19 cellular contexts compared by ENCODE assay signal in genomic region chr12:104697186-104697585, GRCh38.
A peak's percentile ranks its signal among the peaks of the same experiment; 100 is the strongest.
DNase-seq lines count a peak whose midpoint lies in the region; ATAC-seq and TF ChIP-seq lines count a peak whose summit lies in the region.
"Had no signal": no experiment of that assay in that cellular context is flagged by ENCODE, and none has a peak within 500 bp of the region (broad histone marks: within the 10 kb centered on the region; RNA-seq: fewer than 3 reads in every experiment).

No MANE protein-coding gene starts in this region.

- CTCF ChIA-PET in activated CD4-positive, alpha-beta memory T cell treated with anti-CD3 and anti-CD28 coated beads for 36 hours (lab: Charles Lee), result no interaction called here
- CTCF ChIA-PET in activated CD4-positive, alpha-beta memory T cell treated with anti-CD3 and anti-CD28 coated beads, Interleukin-2, amount 10 ng/mL, durations not matched to agents 7 days and 5 days (lab: Charles Lee), result no interaction called here

- POLR2A ChIA-PET in activated CD4-positive, alpha-beta memory T cell treated with anti-CD3 and anti-CD28 coated beads for 36 hours (lab: Charles Lee), result no interaction called here
- POLR2A ChIA-PET in activated CD4-positive, alpha-beta memory T cell treated with anti-CD3 and anti-CD28 coated beads, Interleukin-2, amount 10 ng/mL, durations not matched to agents 7 days and 5 days (lab: Charles Lee), result no interaction called here

- TF ChIP-seq POLR2A in esophagus muscularis mucosa (IDR thresholded peaks at IDR 0.05; ENCODE audit: low read depth) (no peak), ovary (IDR thresholded peaks at IDR 0.05) (no peak)

- no peaks in the 10 kb centered on the region for H3K27me3 Mint-ChIP-seq in activated CD4-positive, alpha-beta memory T cell treated with anti-CD3 and anti-CD28 coated beads for 36 hours
- no peaks in the 10 kb centered on the region for H3K27me3 Mint-ChIP-seq in activated CD4-positive, alpha-beta memory T cell treated with anti-CD3 and anti-CD28 coated beads, Interleukin-2, amount 10 ng/mL, durations not matched to agents 7 days and 5 days
- no peaks in the 10 kb centered on the region for H3K27me3 Mint-ChIP-seq in IgD-negative memory B cell
- H3K27me3 Mint-ChIP-seq in stimulated activated naive B cell treated with anti-CD40 and anti-IgM and Interleukin-4, amounts not matched to agents 10 μg/mL and 1 μg/mL and 100 μg/mL, for 72 hours, result no peaks in the 10 kb centered on the region
- H3K27me3 Mint-ChIP-seq: CD4-positive, CD25-positive, alpha-beta regulatory T cell had no signal

- no peak for TF ChIP-seq CTCF in fibroblast of mammary gland (conservative IDR thresholded peaks at IDR 0.05; ENCODE audit: control insufficient read depth, insufficient read depth, low read depth, low read length)
- TF ChIP-seq CTCF in esophagus muscularis mucosa (IDR thresholded peaks at IDR 0.05), result no peak
- TF ChIP-seq CTCF in ovary (IDR thresholded peaks at IDR 0.05), result no peak

- H3K4me1 ChIP-seq in esophagus muscularis mucosa (peaks cover 3 to 16% (median 11%) of the 10 kb centered on the region in 4 donors), ovary (ENCODE audit: insufficient read depth) (no peaks in the 10 kb centered on the region)
- H3K4me1 ChIP-seq: BE2C had no signal

- H3K4me3 Mint-ChIP-seq in activated CD4-positive, alpha-beta memory T cell treated with anti-CD3 and anti-CD28 coated beads for 36 hours, result no peak overlapping the region
- H3K4me3 Mint-ChIP-seq in activated CD4-positive, alpha-beta memory T cell treated with anti-CD3 and anti-CD28 coated beads, Interleukin-2, amount 10 ng/mL, durations not matched to agents 7 days and 5 days, result no peak overlapping the region
- no peak overlapping the region for H3K4me3 Mint-ChIP-seq in IgD-negative memory B cell
- H3K4me3 Mint-ChIP-seq in stimulated activated naive B cell treated with anti-CD40 and anti-IgM and Interleukin-4, amounts not matched to agents 10 μg/mL and 1 μg/mL and 100 μg/mL, for 72 hours, result no peak overlapping the region

- WGBS in esophagus muscularis mucosa, result 92% methylated on average over 7 of the region's 7 CpGs
- 92 to 94% (median 92%) methylated on average over 7 of the region's 7 CpGs for WGBS in ovary, 3 donors

- no peak overlapping the region for H3K4me3 ChIP-seq in fibroblast of mammary gland (ENCODE audit: control insufficient read depth, low read depth, low read length)
- H3K4me3 ChIP-seq in esophagus muscularis mucosa, result no peak overlapping the region
- H3K4me3 ChIP-seq in ovary, result no peak overlapping the region
- H3K4me3 ChIP-seq: GM12878 had no signal

- ATAC-seq in stimulated activated naive B cell treated with anti-CD40 and anti-IgM and Interleukin-4, amounts not matched to agents 10 μg/mL and 1 μg/mL and 100 μg/mL, for 72 hours (replicated peaks), result no peak
- ATAC-seq: GM12878, HCT116, Right ventricle myocardium inferior had no signal

- peak overlapping the region; percentile 61 for H3K27ac Mint-ChIP-seq in activated CD4-positive, alpha-beta memory T cell treated with anti-CD3 and anti-CD28 coated beads for 36 hours
- H3K27ac Mint-ChIP-seq in activated CD4-positive, alpha-beta memory T cell treated with anti-CD3 and anti-CD28 coated beads, Interleukin-2, amount 10 ng/mL, durations not matched to agents 7 days and 5 days, result no peak overlapping the region
- peak overlapping the region in 2 of 3 donors; percentile 4 to 73 for H3K27ac Mint-ChIP-seq in IgD-negative memory B cell
- peak overlapping the region; percentile 59 for H3K27ac Mint-ChIP-seq in stimulated activated naive B cell treated with anti-CD40 and anti-IgM and Interleukin-4, amounts not matched to agents 10 μg/mL and 1 μg/mL and 100 μg/mL, for 72 hours

- peaks cover 10% of the 10 kb centered on the region for H3K36me3 Mint-ChIP-seq in activated CD4-positive, alpha-beta memory T cell treated with anti-CD3 and anti-CD28 coated beads for 36 hours
- peaks cover 55% of the 10 kb centered on the region for H3K36me3 Mint-ChIP-seq in activated CD4-positive, alpha-beta memory T cell treated with anti-CD3 and anti-CD28 coated beads, Interleukin-2, amount 10 ng/mL, durations not matched to agents 7 days and 5 days (ENCODE audit: low read depth)
- peaks cover 6% of the 10 kb centered on the region for H3K36me3 Mint-ChIP-seq in IgD-negative memory B cell
- H3K36me3 Mint-ChIP-seq in stimulated activated naive B cell treated with anti-CD40 and anti-IgM and Interleukin-4, amounts not matched to agents 10 μg/mL and 1 μg/mL and 100 μg/mL, for 72 hours, result peaks cover 34 to 35% of the 10 kb centered on the region in 2 donors

- H3K9me3 ChIP-seq in esophagus muscularis mucosa, result no peaks in the 10 kb centered on the region
- H3K9me3 ChIP-seq in ovary, result no peaks in the 10 kb centered on the region
- H3K9me3 ChIP-seq: BE2C had no signal

- TF ChIP-seq EP300 in esophagus muscularis mucosa (IDR thresholded peaks at IDR 0.05) (no peak), ovary (IDR thresholded peaks at IDR 0.05) (no peak)

- H3K27ac ChIP-seq in esophagus muscularis mucosa (replicated peaks in 1 of 4) (no peak overlapping the region), ovary (no peak overlapping the region)

- no peaks in the 10 kb centered on the region for H3K36me3 ChIP-seq in esophagus muscularis mucosa
- no peaks in the 10 kb centered on the region for H3K36me3 ChIP-seq in ovary
- H3K36me3 ChIP-seq: BE2C had no signal

- intact Hi-C loops in activated CD4-positive, alpha-beta memory T cell treated with anti-CD3 and anti-CD28 coated beads for 36 hours (cut with micrococcal nuclease), result loop anchor here (5.0 to 10.0 kb wide), 2 partner anchors 260 to 772 kb away; partner anchors contain the start of gene SLC41A2
- intact Hi-C loops in esophagus muscularis mucosa (cut with DNase I) (no loop called here), ovary (cut with DNase I) (no loop called here)

- H3K4me1 Mint-ChIP-seq in activated CD4-positive, alpha-beta memory T cell treated with anti-CD3 and anti-CD28 coated beads for 36 hours (ENCODE audit: low read depth), result peaks cover 69% of the 10 kb centered on the region
- peaks cover 64% of the 10 kb centered on the region for H3K4me1 Mint-ChIP-seq in activated CD4-positive, alpha-beta memory T cell treated with anti-CD3 and anti-CD28 coated beads, Interleukin-2, amount 10 ng/mL, durations not matched to agents 7 days and 5 days
- peaks cover 33 to 48% (median 41%) of the 10 kb centered on the region in 3 donors for H3K4me1 Mint-ChIP-seq in IgD-negative memory B cell
- peaks cover 48 to 79% of the 10 kb centered on the region in 2 donors for H3K4me1 Mint-ChIP-seq in stimulated activated naive B cell treated with anti-CD40 and anti-IgM and Interleukin-4, amounts not matched to agents 10 μg/mL and 1 μg/mL and 100 μg/mL, for 72 hours

- H3K27me3 ChIP-seq in esophagus muscularis mucosa, result no peaks in the 10 kb centered on the region
- H3K27me3 ChIP-seq in ovary, result no peaks in the 10 kb centered on the region
- H3K27me3 ChIP-seq: BE2C had no signal

- H3K9me3 Mint-ChIP-seq in activated CD4-positive, alpha-beta memory T cell treated with anti-CD3 and anti-CD28 coated beads for 36 hours, result peaks cover 4% of the 10 kb centered on the region
- H3K9me3 Mint-ChIP-seq in activated CD4-positive, alpha-beta memory T cell treated with anti-CD3 and anti-CD28 coated beads, Interleukin-2, amount 10 ng/mL, durations not matched to agents 7 days and 5 days, result peaks cover 5% of the 10 kb centered on the region
- no peaks in the 10 kb centered on the region for H3K9me3 Mint-ChIP-seq in IgD-negative memory B cell
- peaks cover 4 to 6% of the 10 kb centered on the region in 2 donors for H3K9me3 Mint-ChIP-seq in stimulated activated naive B cell treated with anti-CD40 and anti-IgM and Interleukin-4, amounts not matched to agents 10 μg/mL and 1 μg/mL and 100 μg/mL, for 72 hours
- H3K9me3 Mint-ChIP-seq: CD4-positive, CD25-positive, alpha-beta regulatory T cell had no signal

- no peak for DNase-seq in activated CD4-positive, alpha-beta memory T cell treated with anti-CD3 and anti-CD28 coated beads for 36 hours
- DNase-seq in activated CD4-positive, alpha-beta memory T cell treated with anti-CD3 and anti-CD28 coated beads, Interleukin-2, amount 10 ng/mL, durations not matched to agents 7 days and 5 days, result no peak
- peak; percentile 42 for DNase-seq in fibroblast of mammary gland (ENCODE audit: low read depth)
- no peak for DNase-seq in stimulated activated naive B cell treated with anti-CD40 and anti-IgM and Interleukin-4, amounts not matched to agents 10 μg/mL and 1 μg/mL and 100 μg/mL, for 72 hours
- no peak for DNase-seq in esophagus muscularis mucosa (ENCODE audit: extremely low spot score)
- DNase-seq in ovary, result no peak
- DNase-seq: BE2C; CD4-positive, CD25-positive, alpha-beta regulatory T cell; DMS153; GF-D8; GOT3; KBM-7; NCI-H1105; NCI-H2081 treated with DMSO at 0.1 percent for 48 hours; NK-92 treated with Interleukin-12 subunit alpha and Interleukin-12 subunit beta, amount 100 ng/mL, for 24 hours had no signal
